ENCODE assay signal across 8 cellular contexts in genomic region chr11:59172345-59173079, GRCh38. TPM values are rescaled to one million over a fixed set of nuclear protein-coding genes. Genes with fewer than 3 reads are reported as not detected.
A peak's percentile ranks its signal among the peaks of the same experiment; 100 is the strongest.
DNase-seq lines count a peak whose midpoint lies in the region; ATAC-seq and TF ChIP-seq lines count a peak whose summit lies in the region.

No MANE protein-coding gene starts in this region.

- ATAC-seq in GM21367 (IDR thresholded peaks at IDR 0.05; ENCODE audit: unreplicated experiment) (peak; percentile 18), HG03571 (IDR thresholded peaks at IDR 0.05; ENCODE audit: unreplicated experiment) (peak; percentile 30), foreskin keratinocyte (peak; percentile 0)

- TF ChIP-seq POLR2A in ovary (IDR thresholded peaks at IDR 0.05), result no peak

- H3K27me3 ChIP-seq in GM06990 (replicated peaks; ENCODE audit: control insufficient read depth, insufficient read depth, low read length), result no peaks in the 10 kb centered on the region
- H3K27me3 ChIP-seq in foreskin keratinocyte, result no peaks in the 10 kb centered on the region
- no peaks in the 10 kb centered on the region for H3K27me3 ChIP-seq in ovary

- DNase-seq in GM06990 (ENCODE audit: extremely low read depth, insufficient read length) (peak; percentile 73), foreskin keratinocyte (peak in 1 of 2 donors; percentile 12), ovary (peak in 4 of 5 donors; percentile 27 to 59 (median 55)), GF-D8 (lab: John Stamatoyannopoulos, UW) (no peak), NCI-H2081 (lab: John Stamatoyannopoulos, UW) (no peak)
- DNase-seq in activated T-cell treated with anti-CD3 and anti-CD28 coated beads, Interleukin-2, amount 50 U/mL, for 1 hour, result peak; percentile 33

- intact Hi-C loops in ovary (cut with DNase I), result loop anchor here in 3 of 4 donors (2.0 to 10.0 kb wide), 4 partner anchors 32 to 115 kb away; no protein-coding TSS in a partner anchor

- H3K27ac ChIP-seq in foreskin keratinocyte, result peak overlapping the region; percentile 84
- H3K27ac ChIP-seq in ovary, result peak overlapping the region; percentile 73 to 80

- H3K9me3 ChIP-seq in ovary, result no peaks in the 10 kb centered on the region

- TF ChIP-seq CTCF in GM06990 (IDR thresholded peaks at IDR 0.05; ENCODE audit: insufficient read depth, low read length, poor library complexity, severe bottlenecking) (peak; percentile 7), foreskin keratinocyte (conservative IDR thresholded peaks at IDR 0.05) (no peak), ovary (IDR thresholded peaks at IDR 0.05) (no peak)

- H3K36me3 ChIP-seq in GM06990 (ENCODE audit: control insufficient read depth, insufficient read depth, low read length) (0 out of 2 replicates have a peak, but pooled peaks cover 2% of the 10 kb centered on the region), ovary (no peaks in the 10 kb centered on the region)

- H3K4me1 ChIP-seq in foreskin keratinocyte (peaks cover 5% of the 10 kb centered on the region), ovary (ENCODE audit: insufficient read depth) (peaks cover 22% of the 10 kb centered on the region)

- TF ChIP-seq EP300 in ovary (IDR thresholded peaks at IDR 0.05), result no peak

- peak overlapping the region; percentile 86 for H3K4me3 ChIP-seq in GM06990 (replicated peaks; ENCODE audit: low read depth, low read length)
- peak overlapping the region; percentile 68 for H3K4me3 ChIP-seq in ovary

- WGBS in ovary, 3 donors, result 0 to 1% (median 0%) methylated on average over 19 to 69 of the region's 70 CpGs

RNA-seq across cellular contexts. Expression of gene DTX4, which starts 0.6 kb away (rescaled TPM):
- total RNA-seq in foreskin keratinocyte (5.7 and 6.2 TPM in 2 replicates), ovary (10 to 100 TPM in 6 of 7 donors, 1 to 10 TPM in 1; 6.1 to 20.3 (median 16.8) TPM)
- polyA plus RNA-seq in foreskin keratinocyte (2.3 and 2.7 TPM in 2 replicates), ovary (10 to 100 TPM; 18.5 to 21.5 TPM)

RNA-seq across cellular contexts. Expression of gene FAM111A, which starts 29.9 kb away (rescaled TPM):
- total RNA-seq in foreskin keratinocyte (37.2 and 40.8 TPM in 2 replicates), ovary (10 to 100 TPM; 17.5 to 26.5 (median 20.4) TPM)
- polyA plus RNA-seq in foreskin keratinocyte (12.6 and 14.3 TPM in 2 replicates), ovary (10 to 100 TPM; 10.6 to 22.1 TPM)

RNA-seq across cellular contexts. Expression of gene MPEG1, which starts 40.2 kb away (rescaled TPM):
- total RNA-seq in foreskin keratinocyte, result not detected in 2 replicates
- polyA plus RNA-seq in foreskin keratinocyte, result not detected in 2 replicates
- total RNA-seq in ovary, result 10 to 100 TPM in 1 of 7 donors, 1 to 10 TPM in 6; 1.8 to 11.9 (median 3.9) TPM
- polyA plus RNA-seq in ovary, result 10 to 100 TPM in 1 of 2 donors, 1 to 10 TPM in 1; 2.4 to 28.5 TPM

Comparison
In these comparisons a context has a peak if more than half of its experiments do, and no peak if none do; other contexts are left out.
1. DNase-seq: peak in GM06990 (single experiment), activated T-cell treated with anti-CD3 and anti-CD28 coated beads, Interleukin-2, amount 50 U/mL, for 1 hour (single experiment) and ovary (4 of 5); none in GF-D8 (single experiment) and NCI-H2081 (0 of 2).
2. Peak in every context shown above with its lines, with median percentiles within 50 percentile points of each other: ATAC-seq.